Comparison of ENCODE assay signal across 20 cellular contexts in the genomic region with DNA sequence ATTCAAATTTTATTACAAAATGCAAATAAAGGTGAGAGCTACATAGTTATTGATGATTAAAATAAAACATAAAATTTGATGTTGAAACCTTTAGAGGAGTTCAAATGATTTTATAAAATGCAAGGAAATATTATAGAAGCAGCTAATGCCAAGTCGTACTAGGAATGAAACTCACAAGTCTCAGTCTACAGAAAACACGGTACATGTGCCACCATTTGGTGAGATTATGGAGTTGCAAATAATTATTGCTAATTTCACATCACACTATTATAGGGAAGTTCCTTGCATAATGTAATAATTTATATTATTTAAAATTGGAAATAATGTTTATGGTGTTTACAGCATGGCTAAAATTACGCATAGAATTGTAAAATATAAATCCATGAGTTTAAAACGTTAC.
A peak's percentile ranks its signal among the peaks of the same experiment; 100 is the strongest.
DNase-seq lines count a peak whose midpoint lies in the region; ATAC-seq, FAIRE-seq and TF ChIP-seq lines count a peak whose summit lies in the region.
"Had no signal": no experiment of that assay in that cellular context is flagged by ENCODE, and none has a peak within 500 bp of the region (broad histone marks: within the 10 kb centered on the region; RNA-seq: fewer than 3 reads in every experiment).

No MANE protein-coding gene starts in this region.

- BruUV-seq in PC-3 (replicated peaks; lab: Mats Ljungman, UMichigan) = no TSS peak

- POLR2A ChIA-PET in SK-N-SH (lab: Yijun Ruan, JAX) = no interaction called here
- POLR2A ChIA-PET in PC-3 (lab: Charles Lee; ENCODE audit: unreplicated experiment) = interaction anchor here (0.7 kb wide), 1 partner anchor 165 kb away, joined by 5 read pairs; no protein-coding TSS in a partner anchor

- WGBS in SK-N-SH (ENCODE audit: low lambda C conversion rate) = 11% methylated on average over 4 of the region's 4 CpGs

- no peak for TF ChIP-seq CTCF in SK-N-SH (IDR thresholded peaks at IDR 0.05)
- TF ChIP-seq CTCF in PC-3 (conservative IDR thresholded peaks at IDR 0.05; ENCODE audit: low read depth, low read length) = no peak

- no peaks in the 10 kb centered on the region; the same call in 1 of the 2 replicates for H3K27me3 ChIP-seq in SK-N-SH (ENCODE audit: insufficient read depth)
- H3K27me3 ChIP-seq in Karpas-422 (ENCODE audit: low read length) = no peaks in the 10 kb centered on the region
- H3K27me3 ChIP-seq in PC-3 (ENCODE audit: low read length) = peaks cover 11% of the 10 kb centered on the region

- no peaks in the 10 kb centered on the region for H3K9me2 ChIP-seq in SK-N-SH
- H3K9me2 ChIP-seq in Karpas-422 (replicated peaks; ENCODE audit: insufficient read depth, low read length) = no peaks in the 10 kb centered on the region
- no peaks in the 10 kb centered on the region for H3K9me2 ChIP-seq in PC-3 (replicated peaks; ENCODE audit: low read length)

- H2AFZ ChIP-seq in SK-N-SH (ENCODE audit: low read depth) (no peak overlapping the region), Karpas-422 (ENCODE audit: low read length) (no peak overlapping the region), PC-3 (ENCODE audit: low read length) (no peak overlapping the region)

- intact Hi-C loops in PC-3 (cut with micrococcal nuclease) = no loop called here

- no peak for TF ChIP-seq POLR2A in H54 (IDR thresholded peaks at IDR 0.05; ENCODE audit: low read depth, low read length)

- H3K4me3 ChIP-seq in SK-N-SH (ENCODE audit: low read depth in 2 of 2, low read length in 1 of 2) (no peak overlapping the region), Karpas-422 (ENCODE audit: low read length) (no peak overlapping the region), PC-3 (ENCODE audit: low read length) (no peak overlapping the region)
- H3K4me3 ChIP-seq: A549, SJSA1 had no signal

- no peak overlapping the region for H3K4me2 ChIP-seq in SK-N-SH
- H3K4me2 ChIP-seq in Karpas-422 (ENCODE audit: low read depth, low read length, poor library complexity, severe bottlenecking) = no peak overlapping the region
- no peak overlapping the region for H3K4me2 ChIP-seq in PC-3 (ENCODE audit: low read length)
- H3K4me2 ChIP-seq: A549 had no signal

- H3K27ac ChIP-seq in SK-N-SH (ENCODE audit: low read depth in 2 of 2, low read length in 1 of 2) = no peak overlapping the region
- H3K27ac ChIP-seq in Karpas-422 (ENCODE audit: low read length) = no peak overlapping the region
- no peak overlapping the region for H3K27ac ChIP-seq in PC-3 (ENCODE audit: low read length)
- H3K27ac ChIP-seq: A549, SJSA1 had no signal

- DNase-seq in SK-N-SH (no peak), Karpas-422 (peak; percentile 45), PC-3 (peak; percentile 9), pons (ENCODE audit: low spot score) (peak; percentile 17), H54 (ENCODE audit: insufficient read length, low spot score) (no peak), inferior parietal cortex (ENCODE audit: extremely low spot score) (no peak)
- DNase-seq: COR-L47, DMS153, GOT3, HFFc6, NCI-H1436 treated with DMSO at 0.1 percent for 48 hours, NCI-H2029 treated with DMSO at 0.1 percent for 48 hours, NCI-H510A treated with DMSO at 0.1 percent for 48 hours, RPMI8226, T-cell had no signal

- H3K4me1 ChIP-seq in SK-N-SH (ENCODE audit: control insufficient read depth in 1 of 2, insufficient read depth in 2 of 2, low read depth in 1 of 2, low read length in 1 of 2) (no peaks in the 10 kb centered on the region), Karpas-422 (ENCODE audit: low read length) (no peaks in the 10 kb centered on the region), PC-3 (ENCODE audit: insufficient read depth, low read length) (no peaks in the 10 kb centered on the region)
- H3K4me1 ChIP-seq: A549 had no signal

- H3K36me3 ChIP-seq in SK-N-SH (replicated peaks in 1 of 2; ENCODE audit: control insufficient read depth in 1 of 2, insufficient read depth in 2 of 2, low read length in 1 of 2) (no peaks in the 10 kb centered on the region), Karpas-422 (ENCODE audit: insufficient read depth, low read length) (no peaks in the 10 kb centered on the region), PC-3 (ENCODE audit: low read depth, low read length) (no peaks in the 10 kb centered on the region)
- H3K36me3 ChIP-seq: SJSA1 had no signal

- no peak overlapping the region for H3K9ac ChIP-seq in SK-N-SH
- no peak overlapping the region for H3K9ac ChIP-seq in Karpas-422 (ENCODE audit: low read length)
- no peak overlapping the region for H3K9ac ChIP-seq in PC-3 (ENCODE audit: low read length)

- no peaks in the 10 kb centered on the region for H3K9me3 ChIP-seq in SK-N-SH
- no peaks in the 10 kb centered on the region for H3K9me3 ChIP-seq in Karpas-422 (ENCODE audit: low read length)
- H3K9me3 ChIP-seq in PC-3 (ENCODE audit: low read length) = no peaks in the 10 kb centered on the region
- H3K9me3 ChIP-seq: A549, SJSA1 had no signal

- no peaks in the 10 kb centered on the region for H4K20me1 ChIP-seq in SK-N-SH (ENCODE audit: insufficient read depth)
- no peaks in the 10 kb centered on the region for H4K20me1 ChIP-seq in Karpas-422 (ENCODE audit: insufficient read depth, low read depth, low read length)
- H4K20me1 ChIP-seq in PC-3 (ENCODE audit: low read length) = no peaks in the 10 kb centered on the region

- no peak for FAIRE-seq in H54 (lab: Jason Lieb, UNC)
- FAIRE-seq: A549, GM12892 had no signal

- H3K79me2 ChIP-seq in SK-N-SH (ENCODE audit: insufficient read depth) (no peaks in the 10 kb centered on the region), Karpas-422 (ENCODE audit: low read length) (no peaks in the 10 kb centered on the region), PC-3 (ENCODE audit: low read length) (no peaks in the 10 kb centered on the region)

- CTCF ChIA-PET in SK-N-SH (lab: Yijun Ruan, JAX) = interaction anchor here (1.0 to 1.6 kb wide), 2 partner anchors 23 to 192 kb away, joined by 4 to 6 read pairs; no protein-coding TSS in a partner anchor
- CTCF ChIA-PET in PC-3 (lab: Charles Lee) = no interaction called here

- TF ChIP-seq EP300 in SK-N-SH (IDR thresholded peaks at IDR 0.05; ENCODE audit: borderline replicate concordance in 1 of 2, low read depth in 1 of 2, low read length in 1 of 2) = no peak

- no peaks in the 10 kb centered on the region for H3F3A ChIP-seq in SK-N-SH (replicated peaks; ENCODE audit: insufficient read depth)
- no peaks in the 10 kb centered on the region for H3F3A ChIP-seq in PC-3 (ENCODE audit: low read length, unreplicated experiment)

- ATAC-seq in SK-N-SH treated with all-trans-retinoic acid at 6 μM for 48 hours (no peak), PC-3 (no peak), HG02571 (IDR thresholded peaks at IDR 0.05; ENCODE audit: unreplicated experiment) (no peak)
- ATAC-seq: A549, T-cell had no signal

- TF ChIP-seq RAD21 in SK-N-SH (IDR thresholded peaks at IDR 0.05; ENCODE audit: low read length) = peak; percentile 47

TF ChIP-seq in SK-N-SH, 30 proteins besides CTCF, POLR2A, EP300 and RAD21 (continues in another document):
- TF ChIP-seq, protein P1, sequence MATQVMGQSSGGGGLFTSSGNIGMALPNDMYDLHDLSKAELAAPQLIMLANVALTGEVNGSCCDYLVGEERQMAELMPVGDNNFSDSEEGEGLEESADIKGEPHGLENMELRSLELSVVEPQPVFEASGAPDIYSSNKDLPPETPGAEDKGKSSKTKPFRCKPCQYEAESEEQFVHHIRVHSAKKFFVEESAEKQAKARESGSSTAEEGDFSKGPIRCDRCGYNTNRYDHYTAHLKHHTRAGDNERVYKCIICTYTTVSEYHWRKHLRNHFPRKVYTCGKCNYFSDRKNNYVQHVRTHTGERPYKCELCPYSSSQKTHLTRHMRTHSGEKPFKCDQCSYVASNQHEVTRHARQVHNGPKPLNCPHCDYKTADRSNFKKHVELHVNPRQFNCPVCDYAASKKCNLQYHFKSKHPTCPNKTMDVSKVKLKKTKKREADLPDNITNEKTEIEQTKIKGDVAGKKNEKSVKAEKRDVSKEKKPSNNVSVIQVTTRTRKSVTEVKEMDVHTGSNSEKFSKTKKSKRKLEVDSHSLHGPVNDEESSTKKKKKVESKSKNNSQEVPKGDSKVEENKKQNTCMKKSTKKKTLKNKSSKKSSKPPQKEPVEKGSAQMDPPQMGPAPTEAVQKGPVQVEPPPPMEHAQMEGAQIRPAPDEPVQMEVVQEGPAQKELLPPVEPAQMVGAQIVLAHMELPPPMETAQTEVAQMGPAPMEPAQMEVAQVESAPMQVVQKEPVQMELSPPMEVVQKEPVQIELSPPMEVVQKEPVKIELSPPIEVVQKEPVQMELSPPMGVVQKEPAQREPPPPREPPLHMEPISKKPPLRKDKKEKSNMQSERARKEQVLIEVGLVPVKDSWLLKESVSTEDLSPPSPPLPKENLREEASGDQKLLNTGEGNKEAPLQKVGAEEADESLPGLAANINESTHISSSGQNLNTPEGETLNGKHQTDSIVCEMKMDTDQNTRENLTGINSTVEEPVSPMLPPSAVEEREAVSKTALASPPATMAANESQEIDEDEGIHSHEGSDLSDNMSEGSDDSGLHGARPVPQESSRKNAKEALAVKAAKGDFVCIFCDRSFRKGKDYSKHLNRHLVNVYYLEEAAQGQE (IDR thresholded peaks at IDR 0.05; ENCODE audit: low read depth, low read length) = no peak
- TF ChIP-seq GABPA (IDR thresholded peaks at IDR 0.05; ENCODE audit: low read depth) = no peak

TF ChIP-seq in SK-N-SH treated with all-trans-retinoic acid at 6 μM for 48 hours, 23 proteins besides CTCF, POLR2A, EP300 and RAD21:
- no peak for TF ChIP-seq RARB (CRISPR knock-in tag; IDR thresholded peaks at IDR 0.05)
- TF ChIP-seq, protein P2, sequence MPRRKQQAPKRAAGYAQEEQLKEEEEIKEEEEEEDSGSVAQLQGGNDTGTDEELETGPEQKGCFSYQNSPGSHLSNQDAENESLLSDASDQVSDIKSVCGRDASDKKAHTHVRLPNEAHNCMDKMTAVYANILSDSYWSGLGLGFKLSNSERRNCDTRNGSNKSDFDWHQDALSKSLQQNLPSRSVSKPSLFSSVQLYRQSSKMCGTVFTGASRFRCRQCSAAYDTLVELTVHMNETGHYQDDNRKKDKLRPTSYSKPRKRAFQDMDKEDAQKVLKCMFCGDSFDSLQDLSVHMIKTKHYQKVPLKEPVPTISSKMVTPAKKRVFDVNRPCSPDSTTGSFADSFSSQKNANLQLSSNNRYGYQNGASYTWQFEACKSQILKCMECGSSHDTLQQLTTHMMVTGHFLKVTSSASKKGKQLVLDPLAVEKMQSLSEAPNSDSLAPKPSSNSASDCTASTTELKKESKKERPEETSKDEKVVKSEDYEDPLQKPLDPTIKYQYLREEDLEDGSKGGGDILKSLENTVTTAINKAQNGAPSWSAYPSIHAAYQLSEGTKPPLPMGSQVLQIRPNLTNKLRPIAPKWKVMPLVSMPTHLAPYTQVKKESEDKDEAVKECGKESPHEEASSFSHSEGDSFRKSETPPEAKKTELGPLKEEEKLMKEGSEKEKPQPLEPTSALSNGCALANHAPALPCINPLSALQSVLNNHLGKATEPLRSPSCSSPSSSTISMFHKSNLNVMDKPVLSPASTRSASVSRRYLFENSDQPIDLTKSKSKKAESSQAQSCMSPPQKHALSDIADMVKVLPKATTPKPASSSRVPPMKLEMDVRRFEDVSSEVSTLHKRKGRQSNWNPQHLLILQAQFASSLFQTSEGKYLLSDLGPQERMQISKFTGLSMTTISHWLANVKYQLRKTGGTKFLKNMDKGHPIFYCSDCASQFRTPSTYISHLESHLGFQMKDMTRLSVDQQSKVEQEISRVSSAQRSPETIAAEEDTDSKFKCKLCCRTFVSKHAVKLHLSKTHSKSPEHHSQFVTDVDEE (CRISPR knock-in tag; IDR thresholded peaks at IDR 0.05) = no peak

Comparison
In these comparisons a context has a peak if more than half of its experiments do, and no peak if none do; other contexts are left out.
1. DNase-seq: peak in Karpas-422 (single experiment), PC-3 (single experiment) and pons (single experiment); none in SK-N-SH (single experiment), H54 (single experiment) and inferior parietal cortex (single experiment).